In the genomic region with DNA sequence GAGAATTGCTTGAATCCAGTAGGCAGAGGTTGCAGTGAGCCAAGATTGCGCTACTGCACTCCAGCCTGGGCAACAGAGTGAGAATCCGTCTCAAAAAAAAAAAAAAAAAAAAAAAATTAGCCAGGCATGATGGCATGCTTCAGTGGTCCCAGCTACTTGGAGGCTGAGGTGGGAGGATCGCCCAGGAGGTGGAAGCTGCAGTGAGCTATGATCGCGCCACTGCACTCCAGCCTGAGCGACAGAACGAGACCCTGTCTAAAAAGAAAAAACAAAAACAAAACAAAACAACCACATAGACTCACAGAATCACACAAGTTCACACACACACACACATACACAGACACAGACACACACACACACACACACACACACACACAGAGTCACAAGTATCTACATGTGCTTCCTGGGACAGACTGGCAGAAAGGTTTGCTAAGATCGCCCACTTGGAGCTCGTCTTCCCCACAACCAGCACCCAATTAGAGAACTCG, we compare ENCODE assay signal across 9 cellular contexts. TPM values are rescaled to one million over a fixed set of nuclear protein-coding genes. Genes with fewer than 3 reads are reported as not detected.
DNase-seq lines count a peak whose midpoint lies in the region; ATAC-seq and TF ChIP-seq lines count a peak whose summit lies in the region.
"Not testable (repeated sequence)": the region's sequence is repeated elsewhere in the genome, so short reads cannot be mapped to it uniquely, and the experiment has no call there.
"Had no signal": no experiment of that assay in that cellular context is flagged by ENCODE, and none has a peak within 500 bp of the region (broad histone marks: within the 10 kb centered on the region; RNA-seq: fewer than 3 reads in every experiment).

No MANE protein-coding gene starts in this region.

- not testable (repeated sequence) for TF ChIP-seq POLR2A in heart left ventricle (IDR thresholded peaks at IDR 0.05); spleen (IDR thresholded peaks at IDR 0.05)

- intact Hi-C loops in A673 (cut with micrococcal nuclease; ENCODE audit: unreplicated experiment); spleen (cut with DNase I; ENCODE audit: low total_unique reads): not testable (repeated sequence)
- intact Hi-C loops in heart left ventricle (cut with DNase I) = loop anchor here in 2 of 10 donors (2.0 to 10.0 kb wide), 2 partner anchors 48 to 64 kb away; a partner anchor contains a TSS

- H3K36me3 Mint-ChIP-seq in activated CD8-positive, alpha-beta T cell treated with anti-CD3 and anti-CD28 coated beads, Interleukin-2, amount 10 ng/mL, durations not matched to agents 7 days and 5 days (ENCODE audit: low read depth) = not testable (repeated sequence)
- H3K36me3 Mint-ChIP-seq in central memory CD8-positive, alpha-beta T cell (ENCODE audit: insufficient read depth) = peaks cover 15% of the 10 kb centered on the region
- H3K36me3 Mint-ChIP-seq in naive B cell = peaks cover 10 to 15% of the 10 kb centered on the region in 2 donors

- H3K27me3 Mint-ChIP-seq in activated CD8-positive, alpha-beta T cell treated with anti-CD3 and anti-CD28 coated beads, Interleukin-2, amount 10 ng/mL, durations not matched to agents 7 days and 5 days (ENCODE audit: low read depth); central memory CD8-positive, alpha-beta T cell; naive B cell: not testable (repeated sequence)

- peak overlapping the region; percentile 91 for H3K27ac Mint-ChIP-seq in activated CD8-positive, alpha-beta T cell treated with anti-CD3 and anti-CD28 coated beads, Interleukin-2, amount 10 ng/mL, durations not matched to agents 7 days and 5 days
- peak overlapping the region; percentile 95 for H3K27ac Mint-ChIP-seq in central memory CD8-positive, alpha-beta T cell (ENCODE audit: low read depth)
- peak overlapping the region; percentile 91 to 100 (median 98) for H3K27ac Mint-ChIP-seq in naive B cell

- H3K4me1 ChIP-seq in A673 (ENCODE audit: insufficient read depth, low read length, poor library complexity, severe bottlenecking) = not testable (repeated sequence)
- H3K4me1 ChIP-seq in OCI-LY1 (ENCODE audit: insufficient read depth, low read length, severe bottlenecking) = peaks cover 19% of the 10 kb centered on the region
- H3K4me1 ChIP-seq in heart left ventricle = peaks cover under 1 to 29% (median 17%) of the 10 kb centered on the region in 12 donors
- peaks cover 9 to 49% (median 28%) of the 10 kb centered on the region in 6 donors for H3K4me1 ChIP-seq in spleen

- TF ChIP-seq CTCF in A673 (conservative IDR thresholded peaks at IDR 0.05; ENCODE audit: low read depth, low read length); OCI-LY1 (IDR thresholded peaks at IDR 0.05; ENCODE audit: low read length); heart left ventricle (IDR thresholded peaks at IDR 0.05): not testable (repeated sequence)
- peak in 2 of 11 experiments; percentile 2 to 14 for TF ChIP-seq CTCF in spleen (IDR thresholded peaks at IDR 0.05 in 8 of 11, conservative IDR thresholded peaks at IDR 0.05 in 3 of 11)

- CTCF ChIA-PET in A673 (lab: Charles Lee) = interaction anchor here (0.5 to 0.8 kb wide), 2 partner anchors 52 to 75 kb away, joined by 3 to 6 read pairs; a partner anchor contains a TSS
- CTCF ChIA-PET in activated CD8-positive, alpha-beta T cell treated with anti-CD3 and anti-CD28 coated beads, Interleukin-2, amount 10 ng/mL, durations not matched to agents 7 days and 5 days (lab: Charles Lee) = interaction anchor here (0.8 to 2.9 kb wide), 14 partner anchors 8 to 133 kb away, joined by 3 to 26 read pairs (median 4); a partner anchor contains a TSS

- H3K36me3 ChIP-seq in A673 (ENCODE audit: insufficient read depth, low read length, poor library complexity, severe bottlenecking) = not testable (repeated sequence)
- H3K36me3 ChIP-seq in OCI-LY1 (ENCODE audit: insufficient read depth, low read length) = peaks cover 12% of the 10 kb centered on the region; the same call in 1 of the 2 replicates
- H3K36me3 ChIP-seq in heart left ventricle = peaks cover 0 to 23% (median 19%) of the 10 kb centered on the region in 9 donors
- peaks cover 0 to 26% (median 16%) of the 10 kb centered on the region in 6 donors for H3K36me3 ChIP-seq in spleen

- H4K20me1 ChIP-seq in OCI-LY1 (ENCODE audit: insufficient read depth, low read length) = not testable (repeated sequence)

- H3K79me2 ChIP-seq in OCI-LY1 (ENCODE audit: insufficient read depth, low read length) = not testable (repeated sequence)

- H3K4me3 Mint-ChIP-seq in activated CD8-positive, alpha-beta T cell treated with anti-CD3 and anti-CD28 coated beads, Interleukin-2, amount 10 ng/mL, durations not matched to agents 7 days and 5 days = peak overlapping the region; percentile 95
- peak overlapping the region; percentile 99 for H3K4me3 Mint-ChIP-seq in central memory CD8-positive, alpha-beta T cell
- H3K4me3 Mint-ChIP-seq in naive B cell = peak overlapping the region; percentile 96 to 100 (median 98)

- H2AFZ ChIP-seq in OCI-LY1 (ENCODE audit: low read length) = not testable (repeated sequence)

- H3K9ac ChIP-seq in OCI-LY1 (ENCODE audit: low read length) = peak overlapping the region; percentile 19; the same call in 1 of the 2 replicates

- not testable (repeated sequence) for H3K9me3 ChIP-seq in A673 (ENCODE audit: low read depth, low read length, poor library complexity, severe bottlenecking); OCI-LY1 (ENCODE audit: low read length); heart left ventricle; spleen

- not testable (repeated sequence) for H3K27me3 ChIP-seq in A673 (replicated peaks; ENCODE audit: insufficient read depth, low read depth, low read length, poor library complexity); OCI-LY1 (ENCODE audit: insufficient read depth, low read length)
- H3K27me3 ChIP-seq in heart left ventricle = peaks cover 0 to 18% (median 9%) of the 10 kb centered on the region in 9 donors
- H3K27me3 ChIP-seq in spleen (replicated peaks in 1 of 7) = peaks cover 0 to 17% (median 6%) of the 10 kb centered on the region in 7 donors

- peak overlapping the region; percentile 92 for H3K27ac ChIP-seq in A673 (ENCODE audit: low read depth, low read length, poor library complexity, severe bottlenecking)
- not testable (repeated sequence) for H3K27ac ChIP-seq in OCI-LY1 (ENCODE audit: low read depth, low read length, poor library complexity, severe bottlenecking)
- peak overlapping the region in 3 of 12 donors; percentile 44 to 84 (median 83) for H3K27ac ChIP-seq in heart left ventricle
- H3K27ac ChIP-seq in spleen = peak overlapping the region in 5 of 8 donors; percentile 75 to 90 (median 87)

- BruUV-seq in A673 (replicated peaks; lab: Mats Ljungman, UMichigan) = TSS peak; percentile 94

- not testable (repeated sequence) for H3K9me2 ChIP-seq in OCI-LY1 (ENCODE audit: low read depth, low read length)

- not testable (repeated sequence) for H3K9me3 Mint-ChIP-seq in activated CD8-positive, alpha-beta T cell treated with anti-CD3 and anti-CD28 coated beads, Interleukin-2, amount 10 ng/mL, durations not matched to agents 7 days and 5 days (ENCODE audit: insufficient read depth); central memory CD8-positive, alpha-beta T cell; naive B cell

- not testable (repeated sequence) for DNase-seq in A673 (ENCODE audit: low spot score); activated CD8-positive, alpha-beta T cell treated with anti-CD3 and anti-CD28 coated beads, Interleukin-2, amount 10 ng/mL, durations not matched to agents 7 days and 5 days; central memory CD8-positive, alpha-beta T cell (ENCODE audit: low spot score in 2 of 2); heart left ventricle; naive B cell; spleen

- not testable (repeated sequence) for H3F3A ChIP-seq in OCI-LY1 (ENCODE audit: insufficient read depth, low read length)

- POLR2A ChIA-PET in A673 (lab: Charles Lee; ENCODE audit: low non-redundant PET) = interaction anchor here (0.6 to 1.1 kb wide), 5 partner anchors 9 to 1179 kb away, joined by 4 to 9 read pairs (median 8); a partner anchor contains a TSS
- POLR2A ChIA-PET in activated CD8-positive, alpha-beta T cell treated with anti-CD3 and anti-CD28 coated beads, Interleukin-2, amount 10 ng/mL, durations not matched to agents 7 days and 5 days (lab: Charles Lee) = interaction anchor here (0.7 to 2.8 kb wide), 11 partner anchors 8 to 154 kb away, joined by 3 to 17 read pairs (median 7); a partner anchor contains a TSS

- ATAC-seq in GM19025 (IDR thresholded peaks at IDR 0.05; ENCODE audit: low read depth, unreplicated experiment) = peak; percentile 1
- ATAC-seq in activated CD8-positive, alpha-beta T cell treated with anti-CD3 and anti-CD28 coated beads, Interleukin-2, amount 10 ng/mL, durations not matched to agents 7 days and 5 days; central memory CD8-positive, alpha-beta T cell (replicated peaks; ENCODE audit: extremely low read depth, poor library complexity, severe bottlenecking); heart left ventricle: not testable (repeated sequence)
- ATAC-seq in naive B cell (ENCODE audit: low read depth in 2 of 2) = peak; percentile 0 to 1

- 33 to 37% (median 36%) methylated on average over 10 of the region's 10 CpGs for WGBS in heart left ventricle, 4 donors
- 32 to 38% (median 33%) methylated on average over 10 of the region's 10 CpGs for WGBS in spleen, 5 donors

- H3K4me2 ChIP-seq in OCI-LY1 (ENCODE audit: low read length) = peak overlapping the region; percentile 69

- peaks cover 35% of the 10 kb centered on the region for H3K4me1 Mint-ChIP-seq in activated CD8-positive, alpha-beta T cell treated with anti-CD3 and anti-CD28 coated beads, Interleukin-2, amount 10 ng/mL, durations not matched to agents 7 days and 5 days (ENCODE audit: low read depth)
- peaks cover 40% of the 10 kb centered on the region for H3K4me1 Mint-ChIP-seq in central memory CD8-positive, alpha-beta T cell
- peaks cover 22 to 40% (median 23%) of the 10 kb centered on the region in 3 donors for H3K4me1 Mint-ChIP-seq in naive B cell

- peak overlapping the region; percentile 92 for H3K4me3 ChIP-seq in A673 (ENCODE audit: low read depth, low read length, poor library complexity, severe bottlenecking)
- H3K4me3 ChIP-seq in OCI-LY1 (ENCODE audit: low read depth, low read length, poor library complexity, severe bottlenecking) = peak overlapping the region; percentile 87
- H3K4me3 ChIP-seq in heart left ventricle = peak overlapping the region in 8 of 12 donors; percentile 7 to 98 (median 94)
- H3K4me3 ChIP-seq in spleen = peak overlapping the region in 6 of 8 donors; percentile 95 to 100 (median 98)

RNA-seq across cellular contexts. Expression of a gene that starts 0.6 kb away (rescaled TPM):
- total RNA-seq in A673 (2021) (47.3 and 58.7 TPM in 2 replicates), heart left ventricle (100 to 1,000 TPM in 1 of 9 donors, 10 to 100 TPM in 8; 29.8 to 105 (median 46.7) TPM), spleen (10 to 100 TPM; 19.0 to 48.4 (median 29.3) TPM)
- 10 to 100 TPM; 39.5 to 42.5 TPM for total RNA-seq in activated CD8-positive, alpha-beta T cell treated with anti-CD3 and anti-CD28 coated beads, Interleukin-2, amount 10 ng/mL, durations not matched to agents 7 days and 5 days
- polyA plus RNA-seq in heart left ventricle (100 to 1,000 TPM in 1 of 2 donors, 10 to 100 TPM in 1; 28.7 to 107 TPM), naive B cell (ENCODE audit: low read depth in 6 of 6) (10 to 100 TPM in 5 of 6 donors, 1 to 10 TPM in 1; 7.8 to 16.3 (median 13.4) TPM), spleen (10 to 100 TPM; 16.3 to 29.4 (median 20.1) TPM)

RNA-seq across cellular contexts. Expression of a gene that starts 3.3 kb away (rescaled TPM):
- total RNA-seq in A673 (2021) (0.30 and 0.57 TPM in 2 replicates), heart left ventricle (under 1 TPM in 2 of 9 donors, not detected in 7; 0.19 to 0.25 TPM), spleen (10 to 100 TPM in 1 of 7 donors, 1 to 10 TPM in 3, under 1 TPM in 2, not detected in 1; 0.44 to 13.0 (median 2.7) TPM)
- total RNA-seq in activated CD8-positive, alpha-beta T cell treated with anti-CD3 and anti-CD28 coated beads, Interleukin-2, amount 10 ng/mL, durations not matched to agents 7 days and 5 days = under 1 TPM in 1 of 2 experiments, not detected in 1; 0.21 TPM
- polyA plus RNA-seq in heart left ventricle (not detected), naive B cell (ENCODE audit: low read depth in 6 of 6) (not detected), spleen (under 1 TPM; 0.13 to 0.67 (median 0.33) TPM)

RNA-seq across cellular contexts. Expression of a gene that starts 9.1 kb away (rescaled TPM):
- total RNA-seq in A673 (2021) (22.7 and 27.8 TPM in 2 replicates), heart left ventricle (10 to 100 TPM; 15.9 to 41.1 (median 23.3) TPM), spleen (10 to 100 TPM; 20.4 to 36.1 (median 24.4) TPM)
- total RNA-seq in activated CD8-positive, alpha-beta T cell treated with anti-CD3 and anti-CD28 coated beads, Interleukin-2, amount 10 ng/mL, durations not matched to agents 7 days and 5 days = 10 to 100 TPM; 26.1 to 27.4 TPM
- polyA plus RNA-seq in heart left ventricle (10 to 100 TPM; 11.7 to 31.7 TPM), naive B cell (ENCODE audit: low read depth in 6 of 6) (10 to 100 TPM; 24.5 to 55.8 (median 40.6) TPM), spleen (10 to 100 TPM; 19.5 to 33.9 (median 28.1) TPM)

RNA-seq across cellular contexts. Expression of a gene that starts 28.8 kb away (rescaled TPM):
- total RNA-seq in A673 (2021) (0.71 and 1.8 TPM in 2 replicates), heart left ventricle (under 1 TPM in 1 of 9 donors, not detected in 8; 0.24 TPM), spleen (under 1 TPM in 1 of 7 donors, not detected in 6; 0.74 TPM)
- total RNA-seq in activated CD8-positive, alpha-beta T cell treated with anti-CD3 and anti-CD28 coated beads, Interleukin-2, amount 10 ng/mL, durations not matched to agents 7 days and 5 days = 1 to 10 TPM; 3.4 to 3.9 TPM
- polyA plus RNA-seq in heart left ventricle (under 1 TPM in 1 of 2 donors, not detected in 1; 0.06 TPM), naive B cell (ENCODE audit: low read depth in 6 of 6) (under 1 TPM in 1 of 6 donors, not detected in 5; 0.21 TPM), spleen (under 1 TPM; 0.29 to 0.85 (median 0.30) TPM)
- total RNA-seq: left lobe of liver had no signal

RNA-seq across cellular contexts. Expression of a gene that starts 43.2 kb away (rescaled TPM):
- total RNA-seq in A673 (2021) (150 and 162 TPM in 2 replicates), heart left ventricle (10 to 100 TPM; 35.0 to 49.6 (median 40.6) TPM), spleen (10 to 100 TPM; 32.8 to 49.9 (median 42.2) TPM)
- 100 to 1,000 TPM in 1 of 2 experiments, 10 to 100 TPM in 1; 98.8 to 106 TPM for total RNA-seq in activated CD8-positive, alpha-beta T cell treated with anti-CD3 and anti-CD28 coated beads, Interleukin-2, amount 10 ng/mL, durations not matched to agents 7 days and 5 days
- polyA plus RNA-seq in heart left ventricle (100 to 1,000 TPM in 1 of 2 donors, 10 to 100 TPM in 1; 37.3 to 104 TPM), naive B cell (ENCODE audit: low read depth in 6 of 6) (10 to 100 TPM; 33.8 to 63.0 (median 44.0) TPM), spleen (10 to 100 TPM; 25.1 to 55.4 (median 36.3) TPM)
